In the genomic region with DNA sequence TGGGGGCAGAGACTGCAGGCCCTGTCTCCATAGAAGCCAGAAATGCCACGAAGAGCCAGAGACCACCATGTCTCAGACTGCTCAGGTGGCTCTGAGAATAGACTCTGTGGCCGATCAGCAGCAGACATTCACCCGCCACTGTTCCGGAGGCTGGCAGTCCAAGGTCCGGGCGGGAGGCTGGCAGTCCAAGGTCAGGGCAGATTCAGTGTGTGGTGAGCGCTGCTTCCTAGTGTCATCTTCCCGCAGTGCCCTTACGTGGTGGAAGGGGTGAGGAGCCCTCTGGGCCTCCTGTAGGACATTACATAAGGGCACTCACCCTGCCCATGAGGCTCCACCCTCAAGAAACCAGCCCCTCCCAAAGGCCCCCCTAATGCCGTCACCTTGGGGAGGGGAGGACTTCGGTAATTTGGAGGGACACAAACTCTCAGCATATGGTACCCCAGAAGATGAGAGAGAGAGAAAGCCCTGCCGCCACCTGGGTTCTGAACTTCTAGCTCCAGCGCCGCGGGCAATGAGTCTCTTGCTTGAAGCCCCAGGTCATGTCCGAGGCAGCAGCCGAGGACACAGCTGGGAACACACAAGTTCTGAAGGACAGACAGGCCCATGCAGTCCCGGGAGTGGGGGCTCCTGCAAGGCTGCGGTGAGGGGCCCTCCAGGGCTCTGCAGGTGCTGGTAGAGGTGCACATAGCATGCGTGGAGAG, we compare ENCODE assay signal across 1 cellular context.
TF ChIP-seq lines count a peak whose summit lies in the region.

No MANE protein-coding gene starts in this region.

TF ChIP-seq in HepG2, 621 proteins besides CTCF, POLR2A, EP300 and RAD21 (continued from another document and continues in another):
- TF ChIP-seq MEF2D (CRISPR knock-in tag; IDR thresholded peaks at IDR 0.05) = peak; percentile 64; the same call in 1 of the 2 replicates
- TF ChIP-seq, protein P1, sequence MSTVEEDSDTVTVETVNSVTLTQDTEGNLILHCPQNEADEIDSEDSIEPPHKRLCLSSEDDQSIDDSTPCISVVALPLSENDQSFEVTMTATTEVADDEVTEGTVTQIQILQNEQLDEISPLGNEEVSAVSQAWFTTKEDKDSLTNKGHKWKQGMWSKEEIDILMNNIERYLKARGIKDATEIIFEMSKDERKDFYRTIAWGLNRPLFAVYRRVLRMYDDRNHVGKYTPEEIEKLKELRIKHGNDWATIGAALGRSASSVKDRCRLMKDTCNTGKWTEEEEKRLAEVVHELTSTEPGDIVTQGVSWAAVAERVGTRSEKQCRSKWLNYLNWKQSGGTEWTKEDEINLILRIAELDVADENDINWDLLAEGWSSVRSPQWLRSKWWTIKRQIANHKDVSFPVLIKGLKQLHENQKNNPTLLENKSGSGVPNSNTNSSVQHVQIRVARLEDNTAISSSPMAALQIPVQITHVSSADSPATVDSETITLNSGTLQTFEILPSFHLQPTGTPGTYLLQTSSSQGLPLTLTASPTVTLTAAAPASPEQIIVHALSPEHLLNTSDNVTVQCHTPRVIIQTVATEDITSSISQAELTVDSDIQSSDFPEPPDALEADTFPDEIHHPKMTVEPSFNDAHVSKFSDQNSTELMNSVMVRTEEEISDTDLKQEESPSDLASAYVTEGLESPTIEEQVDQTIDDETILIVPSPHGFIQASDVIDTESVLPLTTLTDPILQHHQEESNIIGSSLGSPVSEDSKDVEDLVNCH (CRISPR knock-in tag; IDR thresholded peaks at IDR 0.05) = no peak
- no peak for TF ChIP-seq RBAK (CRISPR knock-in tag; IDR thresholded peaks at IDR 0.05)
- TF ChIP-seq ZZZ3 (CRISPR knock-in tag; IDR thresholded peaks at IDR 0.05; ENCODE audit: borderline replicate concordance) = no peak
- TF ChIP-seq KAT8 (CRISPR knock-in tag; IDR thresholded peaks at IDR 0.05) = no peak
- peak; percentile 83; the same call in 1 of the 2 replicates for TF ChIP-seq ZNF556 (CRISPR knock-in tag; IDR thresholded peaks at IDR 0.05; ENCODE audit: borderline replicate concordance)
- no peak for TF ChIP-seq ZFP36L1 (CRISPR knock-in tag; IDR thresholded peaks at IDR 0.05)
- TF ChIP-seq, protein P2, sequence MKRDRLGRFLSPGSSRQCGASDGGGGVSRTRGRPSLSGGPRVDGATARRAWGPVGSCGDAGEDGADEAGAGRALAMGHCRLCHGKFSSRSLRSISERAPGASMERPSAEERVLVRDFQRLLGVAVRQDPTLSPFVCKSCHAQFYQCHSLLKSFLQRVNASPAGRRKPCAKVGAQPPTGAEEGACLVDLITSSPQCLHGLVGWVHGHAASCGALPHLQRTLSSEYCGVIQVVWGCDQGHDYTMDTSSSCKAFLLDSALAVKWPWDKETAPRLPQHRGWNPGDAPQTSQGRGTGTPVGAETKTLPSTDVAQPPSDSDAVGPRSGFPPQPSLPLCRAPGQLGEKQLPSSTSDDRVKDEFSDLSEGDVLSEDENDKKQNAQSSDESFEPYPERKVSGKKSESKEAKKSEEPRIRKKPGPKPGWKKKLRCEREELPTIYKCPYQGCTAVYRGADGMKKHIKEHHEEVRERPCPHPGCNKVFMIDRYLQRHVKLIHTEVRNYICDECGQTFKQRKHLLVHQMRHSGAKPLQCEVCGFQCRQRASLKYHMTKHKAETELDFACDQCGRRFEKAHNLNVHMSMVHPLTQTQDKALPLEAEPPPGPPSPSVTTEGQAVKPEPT (CRISPR knock-in tag; IDR thresholded peaks at IDR 0.05; ENCODE audit: low read depth) = 0 out of 2 replicates have a peak, but pooled peaks have one; percentile 52
- TF ChIP-seq AKAP8 (CRISPR knock-in tag; IDR thresholded peaks at IDR 0.05) = 0 out of 2 replicates have a peak, but pooled peaks have one; percentile 67
- no peak for TF ChIP-seq ZNF260 (CRISPR knock-in tag; IDR thresholded peaks at IDR 0.05; ENCODE audit: borderline replicate concordance, low read depth)
- TF ChIP-seq ZNF713 (CRISPR knock-in tag; IDR thresholded peaks at IDR 0.05) = 0 out of 2 replicates have a peak, but pooled peaks have one; percentile 62
- no peak for TF ChIP-seq NFRKB (IDR thresholded peaks at IDR 0.05)
- TF ChIP-seq RELA (CRISPR knock-in tag; IDR thresholded peaks at IDR 0.05) = no peak
- no peak for TF ChIP-seq ISX (CRISPR knock-in tag; conservative IDR thresholded peaks at IDR 0.05)
- no peak for TF ChIP-seq ZNF207 (IDR thresholded peaks at IDR 0.05; ENCODE audit: borderline replicate concordance)
- TF ChIP-seq, protein P3, sequence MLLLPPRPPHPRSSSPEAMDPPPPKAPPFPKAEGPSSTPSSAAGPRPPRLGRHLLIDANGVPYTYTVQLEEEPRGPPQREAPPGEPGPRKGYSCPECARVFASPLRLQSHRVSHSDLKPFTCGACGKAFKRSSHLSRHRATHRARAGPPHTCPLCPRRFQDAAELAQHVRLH (CRISPR knock-in tag; IDR thresholded peaks at IDR 0.05; ENCODE audit: borderline replicate concordance, low read depth) = peak; percentile 91; the same call in 1 of the 2 replicates
- no peak for TF ChIP-seq ARHGAP35 (CRISPR knock-in tag; IDR thresholded peaks at IDR 0.05; ENCODE audit: borderline replicate concordance)
- TF ChIP-seq ZNF121 (CRISPR knock-in tag; IDR thresholded peaks at IDR 0.05) = no peak
- no peak for TF ChIP-seq JUNB (CRISPR knock-in tag; IDR thresholded peaks at IDR 0.05; ENCODE audit: borderline replicate concordance)
- TF ChIP-seq RXRB (CRISPR knock-in tag; IDR thresholded peaks at IDR 0.05; ENCODE audit: borderline replicate concordance) = peak; percentile 91
- no peak for TF ChIP-seq ZNF12 (CRISPR knock-in tag; IDR thresholded peaks at IDR 0.05)
- TF ChIP-seq, protein P4, sequence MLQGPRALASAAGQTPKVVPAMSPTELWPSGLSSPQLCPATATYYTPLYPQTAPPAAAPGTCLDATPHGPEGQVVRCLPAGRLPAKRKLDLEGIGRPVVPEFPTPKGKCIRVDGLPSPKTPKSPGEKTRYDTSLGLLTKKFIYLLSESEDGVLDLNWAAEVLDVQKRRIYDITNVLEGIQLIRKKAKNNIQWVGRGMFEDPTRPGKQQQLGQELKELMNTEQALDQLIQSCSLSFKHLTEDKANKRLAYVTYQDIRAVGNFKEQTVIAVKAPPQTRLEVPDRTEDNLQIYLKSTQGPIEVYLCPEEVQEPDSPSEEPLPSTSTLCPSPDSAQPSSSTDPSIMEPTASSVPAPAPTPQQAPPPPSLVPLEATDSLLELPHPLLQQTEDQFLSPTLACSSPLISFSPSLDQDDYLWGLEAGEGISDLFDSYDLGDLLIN (CRISPR knock-in tag; IDR thresholded peaks at IDR 0.05; ENCODE audit: borderline replicate concordance) = no peak
- no peak for TF ChIP-seq TOPORS (CRISPR knock-in tag; IDR thresholded peaks at IDR 0.05)
- no peak for TF ChIP-seq ZNF329 (CRISPR knock-in tag; IDR thresholded peaks at IDR 0.05; ENCODE audit: low read depth)
- TF ChIP-seq, protein P5, sequence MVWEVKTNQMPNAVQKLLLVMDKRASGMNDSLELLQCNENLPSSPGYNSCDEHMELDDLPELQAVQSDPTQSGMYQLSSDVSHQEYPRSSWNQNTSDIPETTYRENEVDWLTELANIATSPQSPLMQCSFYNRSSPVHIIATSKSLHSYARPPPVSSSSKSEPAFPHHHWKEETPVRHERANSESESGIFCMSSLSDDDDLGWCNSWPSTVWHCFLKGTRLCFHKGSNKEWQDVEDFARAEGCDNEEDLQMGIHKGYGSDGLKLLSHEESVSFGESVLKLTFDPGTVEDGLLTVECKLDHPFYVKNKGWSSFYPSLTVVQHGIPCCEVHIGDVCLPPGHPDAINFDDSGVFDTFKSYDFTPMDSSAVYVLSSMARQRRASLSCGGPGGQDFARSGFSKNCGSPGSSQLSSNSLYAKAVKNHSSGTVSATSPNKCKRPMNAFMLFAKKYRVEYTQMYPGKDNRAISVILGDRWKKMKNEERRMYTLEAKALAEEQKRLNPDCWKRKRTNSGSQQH (CRISPR knock-in tag; IDR thresholded peaks at IDR 0.05; ENCODE audit: low read depth) = peak; percentile 81; the same call in 1 of the 2 replicates
- peak; percentile 47 for TF ChIP-seq SRSF1 (optimal IDR thresholded peaks at IDR 0.05; ENCODE audit: low read depth, low read length)
- TF ChIP-seq ZNF547 (CRISPR knock-in tag; IDR thresholded peaks at IDR 0.05) = peak; percentile 52; the same call in 1 of the 2 replicates
- TF ChIP-seq, protein P6, sequence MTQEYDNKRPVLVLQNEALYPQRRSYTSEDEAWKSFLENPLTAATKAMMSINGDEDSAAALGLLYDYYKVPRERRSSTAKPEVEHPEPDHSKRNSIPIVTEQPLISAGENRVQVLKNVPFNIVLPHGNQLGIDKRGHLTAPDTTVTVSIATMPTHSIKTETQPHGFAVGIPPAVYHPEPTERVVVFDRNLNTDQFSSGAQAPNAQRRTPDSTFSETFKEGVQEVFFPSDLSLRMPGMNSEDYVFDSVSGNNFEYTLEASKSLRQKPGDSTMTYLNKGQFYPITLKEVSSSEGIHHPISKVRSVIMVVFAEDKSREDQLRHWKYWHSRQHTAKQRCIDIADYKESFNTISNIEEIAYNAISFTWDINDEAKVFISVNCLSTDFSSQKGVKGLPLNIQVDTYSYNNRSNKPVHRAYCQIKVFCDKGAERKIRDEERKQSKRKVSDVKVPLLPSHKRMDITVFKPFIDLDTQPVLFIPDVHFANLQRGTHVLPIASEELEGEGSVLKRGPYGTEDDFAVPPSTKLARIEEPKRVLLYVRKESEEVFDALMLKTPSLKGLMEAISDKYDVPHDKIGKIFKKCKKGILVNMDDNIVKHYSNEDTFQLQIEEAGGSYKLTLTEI (CRISPR knock-in tag; conservative IDR thresholded peaks at IDR 0.05) = no peak
- TF ChIP-seq SMC3 (IDR thresholded peaks at IDR 0.05; ENCODE audit: low read length) = no peak
- TF ChIP-seq POLR2AphosphoS5 (IDR thresholded peaks at IDR 0.05; ENCODE audit: low read depth, low read length) = no peak
- TF ChIP-seq MAFG (CRISPR knock-in tag; IDR thresholded peaks at IDR 0.05) = 0 out of 2 replicates have a peak, but pooled peaks have one; percentile 4
- TF ChIP-seq THYN1 (CRISPR knock-in tag; IDR thresholded peaks at IDR 0.05; ENCODE audit: borderline replicate concordance, low read depth) = no peak
- TF ChIP-seq, protein P7, sequence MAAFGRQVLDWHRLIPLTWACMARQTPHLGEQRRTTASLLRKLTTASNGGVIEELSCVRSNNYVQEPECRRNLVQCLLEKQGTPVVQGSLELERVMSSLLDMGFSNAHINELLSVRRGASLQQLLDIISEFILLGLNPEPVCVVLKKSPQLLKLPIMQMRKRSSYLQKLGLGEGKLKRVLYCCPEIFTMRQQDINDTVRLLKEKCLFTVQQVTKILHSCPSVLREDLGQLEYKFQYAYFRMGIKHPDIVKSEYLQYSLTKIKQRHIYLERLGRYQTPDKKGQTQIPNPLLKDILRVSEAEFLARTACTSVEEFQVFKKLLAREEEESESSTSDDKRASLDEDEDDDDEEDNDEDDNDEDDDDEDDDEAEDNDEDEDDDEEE (CRISPR knock-in tag; IDR thresholded peaks at IDR 0.05) = no peak
- no peak for TF ChIP-seq KAT2B (IDR thresholded peaks at IDR 0.05; ENCODE audit: borderline replicate concordance, low read depth, low read length)
- TF ChIP-seq, protein P8, sequence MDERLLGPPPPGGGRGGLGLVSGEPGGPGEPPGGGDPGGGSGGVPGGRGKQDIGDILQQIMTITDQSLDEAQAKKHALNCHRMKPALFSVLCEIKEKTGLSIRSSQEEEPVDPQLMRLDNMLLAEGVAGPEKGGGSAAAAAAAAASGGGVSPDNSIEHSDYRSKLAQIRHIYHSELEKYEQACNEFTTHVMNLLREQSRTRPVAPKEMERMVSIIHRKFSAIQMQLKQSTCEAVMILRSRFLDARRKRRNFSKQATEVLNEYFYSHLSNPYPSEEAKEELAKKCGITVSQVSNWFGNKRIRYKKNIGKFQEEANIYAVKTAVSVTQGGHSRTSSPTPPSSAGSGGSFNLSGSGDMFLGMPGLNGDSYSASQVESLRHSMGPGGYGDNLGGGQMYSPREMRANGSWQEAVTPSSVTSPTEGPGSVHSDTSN (CRISPR knock-in tag; IDR thresholded peaks at IDR 0.05) = no peak
- no peak for TF ChIP-seq RAD51 (IDR thresholded peaks at IDR 0.05; ENCODE audit: borderline replicate concordance)
- TF ChIP-seq, protein P9, sequence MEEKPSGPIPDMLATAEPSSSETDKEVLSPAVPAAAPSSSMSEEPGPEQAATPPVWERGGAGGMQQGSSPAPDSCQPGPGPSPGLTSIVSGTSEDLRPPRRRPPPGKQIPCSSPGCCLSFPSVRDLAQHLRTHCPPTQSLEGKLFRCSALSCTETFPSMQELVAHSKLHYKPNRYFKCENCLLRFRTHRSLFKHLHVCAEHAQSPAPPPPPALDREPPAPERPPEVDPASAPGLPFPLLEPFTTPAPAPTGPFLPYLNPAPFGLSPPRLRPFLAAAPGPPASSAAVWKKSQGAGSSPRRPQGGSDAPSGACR (CRISPR knock-in tag; IDR thresholded peaks at IDR 0.05) = no peak; the same call in 1 of the 2 replicates
- TF ChIP-seq RARG (CRISPR knock-in tag; IDR thresholded peaks at IDR 0.05; ENCODE audit: low read depth) = no peak
- TF ChIP-seq MTA1 (CRISPR knock-in tag; IDR thresholded peaks at IDR 0.05; ENCODE audit: borderline replicate concordance) = peak; percentile 99
- TF ChIP-seq CENPX (CRISPR knock-in tag; IDR thresholded peaks at IDR 0.05) = no peak
- TF ChIP-seq ZNF292 (CRISPR knock-in tag; IDR thresholded peaks at IDR 0.05; ENCODE audit: borderline replicate concordance, low read depth) = peak; percentile 98
- TF ChIP-seq RORA (CRISPR knock-in tag; IDR thresholded peaks at IDR 0.05) = no peak
- peak; percentile 85 for TF ChIP-seq TBX2 (CRISPR knock-in tag; IDR thresholded peaks at IDR 0.05; ENCODE audit: borderline replicate concordance)
- peak; percentile 74; the same call in 1 of the 2 replicates for TF ChIP-seq KDM3A (CRISPR knock-in tag; IDR thresholded peaks at IDR 0.05; ENCODE audit: low read depth)
- peak; percentile 85 for TF ChIP-seq SPEN (CRISPR knock-in tag; IDR thresholded peaks at IDR 0.05; ENCODE audit: low read depth)
- peak; percentile 43; the same call in 1 of the 2 replicates for TF ChIP-seq MYC (CRISPR knock-in tag; IDR thresholded peaks at IDR 0.05; ENCODE audit: borderline replicate concordance)
- no peak for TF ChIP-seq RFXANK (CRISPR knock-in tag; IDR thresholded peaks at IDR 0.05)
- TF ChIP-seq, protein P10, sequence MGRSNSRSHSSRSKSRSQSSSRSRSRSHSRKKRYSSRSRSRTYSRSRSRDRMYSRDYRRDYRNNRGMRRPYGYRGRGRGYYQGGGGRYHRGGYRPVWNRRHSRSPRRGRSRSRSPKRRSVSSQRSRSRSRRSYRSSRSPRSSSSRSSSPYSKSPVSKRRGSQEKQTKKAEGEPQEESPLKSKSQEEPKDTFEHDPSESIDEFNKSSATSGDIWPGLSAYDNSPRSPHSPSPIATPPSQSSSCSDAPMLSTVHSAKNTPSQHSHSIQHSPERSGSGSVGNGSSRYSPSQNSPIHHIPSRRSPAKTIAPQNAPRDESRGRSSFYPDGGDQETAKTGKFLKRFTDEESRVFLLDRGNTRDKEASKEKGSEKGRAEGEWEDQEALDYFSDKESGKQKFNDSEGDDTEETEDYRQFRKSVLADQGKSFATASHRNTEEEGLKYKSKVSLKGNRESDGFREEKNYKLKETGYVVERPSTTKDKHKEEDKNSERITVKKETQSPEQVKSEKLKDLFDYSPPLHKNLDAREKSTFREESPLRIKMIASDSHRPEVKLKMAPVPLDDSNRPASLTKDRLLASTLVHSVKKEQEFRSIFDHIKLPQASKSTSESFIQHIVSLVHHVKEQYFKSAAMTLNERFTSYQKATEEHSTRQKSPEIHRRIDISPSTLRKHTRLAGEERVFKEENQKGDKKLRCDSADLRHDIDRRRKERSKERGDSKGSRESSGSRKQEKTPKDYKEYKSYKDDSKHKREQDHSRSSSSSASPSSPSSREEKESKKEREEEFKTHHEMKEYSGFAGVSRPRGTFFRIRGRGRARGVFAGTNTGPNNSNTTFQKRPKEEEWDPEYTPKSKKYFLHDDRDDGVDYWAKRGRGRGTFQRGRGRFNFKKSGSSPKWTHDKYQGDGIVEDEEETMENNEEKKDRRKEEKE (IDR thresholded peaks at IDR 0.05) = no peak
- TF ChIP-seq NR2F2 (IDR thresholded peaks at IDR 0.05; ENCODE audit: borderline replicate concordance, low read depth) = 0 out of 2 replicates have a peak, but pooled peaks have one; percentile 22
- TF ChIP-seq DPF2 (CRISPR knock-in tag; IDR thresholded peaks at IDR 0.05; ENCODE audit: borderline replicate concordance, low read depth) = peak; percentile 89
